Comparison of ENCODE assay signal across 3 cellular contexts in the genomic region with DNA sequence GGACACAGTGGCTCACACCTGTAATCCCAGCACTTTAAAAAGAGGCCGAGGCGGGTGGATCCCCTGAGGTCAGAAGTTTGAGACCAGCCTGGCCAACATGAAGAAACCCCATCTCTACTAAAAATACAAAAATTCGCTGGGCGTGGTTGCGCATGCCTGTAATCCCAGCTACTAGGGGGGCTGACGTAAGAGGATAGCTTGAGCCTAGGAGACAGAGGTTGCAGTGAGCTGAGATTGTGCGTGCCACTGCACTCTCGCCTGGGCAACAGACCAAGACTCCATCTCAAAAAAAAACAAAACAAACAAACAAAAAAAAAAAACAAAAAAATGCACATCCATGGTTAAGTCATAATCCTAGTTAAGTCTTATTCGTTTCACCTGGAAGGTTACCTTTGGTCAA. TPM values are rescaled to one million over a fixed set of nuclear protein-coding genes. Genes with fewer than 3 reads are reported as not detected.
"Had no signal": no experiment of that assay in that cellular context is flagged by ENCODE, and none has a peak within 500 bp of the region (broad histone marks: within the 10 kb centered on the region; RNA-seq: fewer than 3 reads in every experiment).

No MANE protein-coding gene starts in this region.

RNA-seq across cellular contexts. Expression of a gene that starts 26.8 kb away (rescaled TPM):
- total RNA-seq: H1, H9 had no signal
- polyA plus RNA-seq: H1 had no signal

RNA-seq across cellular contexts. Expression of a gene that starts 31.5 kb away (rescaled TPM):
- total RNA-seq: GM23248 had no signal
